12 cellular contexts compared by ENCODE assay signal in the genomic region with DNA sequence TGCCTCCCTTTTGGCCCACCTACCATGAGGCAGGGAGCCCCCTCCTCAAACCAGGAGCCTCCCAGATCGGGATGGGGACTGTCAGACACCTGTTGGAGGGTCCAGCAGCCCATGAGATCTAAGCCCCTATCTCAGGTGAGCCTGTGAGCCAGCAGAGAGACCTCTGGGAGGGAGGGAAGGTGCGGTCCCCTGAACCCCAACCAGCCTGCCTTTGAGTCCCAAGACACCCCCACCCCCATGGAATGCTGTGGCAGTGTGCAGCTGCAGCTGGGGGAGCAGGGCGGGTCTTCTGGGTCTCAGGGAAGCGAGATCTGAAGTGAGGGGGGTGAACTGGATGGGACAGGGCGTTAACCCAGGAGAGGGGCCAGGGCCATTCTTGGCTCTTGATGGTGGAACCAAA. TPM values are rescaled to one million over a fixed set of nuclear protein-coding genes. Genes with fewer than 3 reads are reported as not detected.
DNase-seq lines count a peak whose midpoint lies in the region; ATAC-seq and TF ChIP-seq lines count a peak whose summit lies in the region.
"Had no signal": no experiment of that assay in that cellular context is flagged by ENCODE, and none has a peak within 500 bp of the region (broad histone marks: within the 10 kb centered on the region; RNA-seq: fewer than 3 reads in every experiment).

No MANE protein-coding gene starts in this region.

- DNase-seq in activated T-cell treated with anti-CD3 and anti-CD28 coated beads, Interleukin-2, amount 50 U/mL, for 4 hours: no peak
- DNase-seq in activated T-cell treated with anti-CD3 and anti-CD28 coated beads for 4 hours (no peak), mucosa of descending colon (peak; percentile 17 to 49 (median 49)), tibial artery (peak in 1 of 2 donors; percentile 66), GM20000 (ENCODE audit: low spot score) (no peak), SJCRH30 (no peak), medulla oblongata (ENCODE audit: extremely low spot score) (no peak)
- DNase-seq in activated T-helper 2 cell treated with anti-CD3 and anti-CD28 coated beads, Interferon-gamma antibody, Interleukin-2, Interleukin-4, amounts not matched to agents 10 μg/mL and 5 μg/mL and 100 μg/mL, durations not matched to agents 14 hours and 24 hours and 36 hours (ENCODE audit: low spot score): no peak
- DNase-seq: DMS79; effector memory CD4-positive, alpha-beta T cell; upper lobe of right lung had no signal

- intact Hi-C loops in activated T-helper 2 cell treated with anti-CD3 and anti-CD28 coated beads, Interferon-gamma antibody, Interleukin-2, Interleukin-4, amounts not matched to agents 10 μg/mL and 5 μg/mL and 100 μg/mL, durations not matched to agents 14 hours and 24 hours and 36 hours (cut with micrococcal nuclease): loop anchor here (5.0 kb wide), 2 partner anchors 195 to 460 kb away; no protein-coding TSS in a partner anchor
- intact Hi-C loops in mucosa of descending colon (cut with DNase I, micrococcal nuclease): loop anchor here in 1 of 2 donors (10.0 kb wide), 1 partner anchor 192 kb away; the partner anchor contains the start of gene KCNQ1OT1
- intact Hi-C loops in tibial artery (cut with DNase I; ENCODE audit: low total_unique reads): loop anchor here (5.0 to 10.0 kb wide), 4 partner anchors 60 to 538 kb away; partner anchors contain the start of gene KCNQ1OT1

- no peaks in the 10 kb centered on the region for H3K9me3 Mint-ChIP-seq in activated T-cell treated with anti-CD3 and anti-CD28 coated beads, Interleukin-2, amount 50 U/mL, for 4 hours
- H3K9me3 Mint-ChIP-seq in activated T-helper 2 cell treated with anti-CD3 and anti-CD28 coated beads, Interferon-gamma antibody, Interleukin-2, Interleukin-4, amounts not matched to agents 10 μg/mL and 5 μg/mL and 100 μg/mL, durations not matched to agents 14 hours and 24 hours and 36 hours: no peaks in the 10 kb centered on the region

- H3K36me3 ChIP-seq in mucosa of descending colon (ENCODE audit: low read depth) (no peaks in the 10 kb centered on the region), tibial artery (no peaks in the 10 kb centered on the region), SJCRH30 (no peaks in the 10 kb centered on the region)
- H3K36me3 ChIP-seq: upper lobe of right lung had no signal

- TF ChIP-seq CTCF in mucosa of descending colon (IDR thresholded peaks at IDR 0.05): no peak
- no peak for TF ChIP-seq CTCF in tibial artery (IDR thresholded peaks at IDR 0.05)
- TF ChIP-seq CTCF in GM20000 (IDR thresholded peaks at IDR 0.05; ENCODE audit: extremely low read depth, missing control alignments): no peak

- peaks cover 0 to 14% of the 10 kb centered on the region in 2 donors for H3K27me3 ChIP-seq in tibial artery
- no peaks in the 10 kb centered on the region for H3K27me3 ChIP-seq in SJCRH30
- H3K27me3 ChIP-seq: upper lobe of right lung had no signal

- peak overlapping the region; percentile 51 for H3K4me3 Mint-ChIP-seq in activated T-cell treated with anti-CD3 and anti-CD28 coated beads, Interleukin-2, amount 50 U/mL, for 4 hours
- H3K4me3 Mint-ChIP-seq in activated T-helper 2 cell treated with anti-CD3 and anti-CD28 coated beads, Interferon-gamma antibody, Interleukin-2, Interleukin-4, amounts not matched to agents 10 μg/mL and 5 μg/mL and 100 μg/mL, durations not matched to agents 14 hours and 24 hours and 36 hours (ENCODE audit: low read depth): peak overlapping the region; percentile 48

- no peaks in the 10 kb centered on the region for H3K9me3 ChIP-seq in mucosa of descending colon
- no peaks in the 10 kb centered on the region for H3K9me3 ChIP-seq in tibial artery
- no peaks in the 10 kb centered on the region for H3K9me3 ChIP-seq in SJCRH30 (replicated peaks)
- H3K9me3 ChIP-seq: upper lobe of right lung had no signal

- peaks cover 18% of the 10 kb centered on the region for H3K4me1 Mint-ChIP-seq in activated T-cell treated with anti-CD3 and anti-CD28 coated beads, Interleukin-2, amount 50 U/mL, for 4 hours (ENCODE audit: low read depth)
- H3K4me1 Mint-ChIP-seq in activated T-helper 2 cell treated with anti-CD3 and anti-CD28 coated beads, Interferon-gamma antibody, Interleukin-2, Interleukin-4, amounts not matched to agents 10 μg/mL and 5 μg/mL and 100 μg/mL, durations not matched to agents 14 hours and 24 hours and 36 hours (ENCODE audit: low read depth): peaks cover 7% of the 10 kb centered on the region

- H3K27ac ChIP-seq in tibial artery (peak overlapping the region; percentile 82 to 84), SJCRH30 (no peak overlapping the region)
- H3K27ac ChIP-seq: upper lobe of right lung had no signal

- no peak overlapping the region for H3K27ac Mint-ChIP-seq in activated T-helper 2 cell treated with anti-CD3 and anti-CD28 coated beads, Interferon-gamma antibody, Interleukin-2, Interleukin-4, amounts not matched to agents 10 μg/mL and 5 μg/mL and 100 μg/mL, durations not matched to agents 14 hours and 24 hours and 36 hours

- H3K4me1 ChIP-seq in mucosa of descending colon (ENCODE audit: low read depth) (peaks cover 11% of the 10 kb centered on the region), tibial artery (peaks cover 0 to 45% (median 17%) of the 10 kb centered on the region in 4 donors), SJCRH30 (peaks cover 11% of the 10 kb centered on the region; the same call in 1 of the 2 replicates)

- H3K4me3 ChIP-seq in mucosa of descending colon: no peak overlapping the region
- H3K4me3 ChIP-seq in tibial artery: peak overlapping the region in 1 of 2 donors; percentile 87
- no peak overlapping the region for H3K4me3 ChIP-seq in SJCRH30

- ATAC-seq in activated T-cell treated with anti-CD3 and anti-CD28 coated beads, Interleukin-2, amount 50 U/mL, for 4 hours: no peak
- ATAC-seq in mucosa of descending colon: no peak

- H3K36me3 Mint-ChIP-seq in activated T-cell treated with anti-CD3 and anti-CD28 coated beads, Interleukin-2, amount 50 U/mL, for 4 hours (ENCODE audit: insufficient read depth): no peaks in the 10 kb centered on the region
- H3K36me3 Mint-ChIP-seq in activated T-helper 2 cell treated with anti-CD3 and anti-CD28 coated beads, Interferon-gamma antibody, Interleukin-2, Interleukin-4, amounts not matched to agents 10 μg/mL and 5 μg/mL and 100 μg/mL, durations not matched to agents 14 hours and 24 hours and 36 hours (ENCODE audit: low read depth): no peaks in the 10 kb centered on the region

- peaks cover 8% of the 10 kb centered on the region for H3K27me3 Mint-ChIP-seq in activated T-cell treated with anti-CD3 and anti-CD28 coated beads, Interleukin-2, amount 50 U/mL, for 4 hours (ENCODE audit: low read depth)
- H3K27me3 Mint-ChIP-seq in activated T-helper 2 cell treated with anti-CD3 and anti-CD28 coated beads, Interferon-gamma antibody, Interleukin-2, Interleukin-4, amounts not matched to agents 10 μg/mL and 5 μg/mL and 100 μg/mL, durations not matched to agents 14 hours and 24 hours and 36 hours (ENCODE audit: low read depth): peaks cover 29% of the 10 kb centered on the region

RNA-seq across cellular contexts. Expression of gene CDKN1C, which starts 1.4 kb away (rescaled TPM):
- total RNA-seq in activated T-cell treated with anti-CD3 and anti-CD28 coated beads, Interleukin-2, amount 50 U/mL, for 4 hours: 1 to 10 TPM in 1 of 3 donors, under 1 TPM in 2; 0.71 to 1.0 (median 0.76) TPM
- 1.7 TPM in 2 replicates for total RNA-seq in activated T-helper 2 cell treated with anti-CD3 and anti-CD28 coated beads, Interferon-gamma antibody, Interleukin-2, Interleukin-4, amounts not matched to agents 10 μg/mL and 5 μg/mL and 100 μg/mL, durations not matched to agents 14 hours and 24 hours and 36 hours
- 10 to 100 TPM in 2 of 3 donors, 1 to 10 TPM in 1; 3.0 to 40.3 (median 10.2) TPM for total RNA-seq in mucosa of descending colon
- total RNA-seq in SJCRH30 (2014; rRNA removed; shearing (Covaris generic)): not detected in 2 replicates

RNA-seq across cellular contexts. Expression of gene PHLDA2, which starts 42.3 kb away (rescaled TPM):
- 10 to 100 TPM in 1 of 3 donors, 1 to 10 TPM in 2; 6.9 to 11.0 (median 8.6) TPM for total RNA-seq in activated T-cell treated with anti-CD3 and anti-CD28 coated beads, Interleukin-2, amount 50 U/mL, for 4 hours
- total RNA-seq in activated T-helper 2 cell treated with anti-CD3 and anti-CD28 coated beads, Interferon-gamma antibody, Interleukin-2, Interleukin-4, amounts not matched to agents 10 μg/mL and 5 μg/mL and 100 μg/mL, durations not matched to agents 14 hours and 24 hours and 36 hours: 34.5 and 34.7 TPM in 2 replicates
- 10 to 100 TPM in 2 of 3 donors, 1 to 10 TPM in 1; 8.9 to 25.6 (median 23.9) TPM for total RNA-seq in mucosa of descending colon
- not detected in 2 replicates for total RNA-seq in SJCRH30 (2014; rRNA removed; shearing (Covaris generic))
- total RNA-seq: skeletal muscle tissue had no signal

Comparison
In these comparisons a context has a peak if more than half of its experiments do, and no peak if none do; other contexts are left out.
1. DNase-seq: peak in mucosa of descending colon (3 of 3); none in activated T-cell treated with anti-CD3 and anti-CD28 coated beads, Interleukin-2, amount 50 U/mL, for 4 hours (single experiment), activated T-cell treated with anti-CD3 and anti-CD28 coated beads for 4 hours (single experiment), activated T-helper 2 cell treated with anti-CD3 and anti-CD28 coated beads, Interferon-gamma antibody, Interleukin-2, Interleukin-4, amounts not matched to agents 10 μg/mL and 5 μg/mL and 100 μg/mL, durations not matched to agents 14 hours and 24 hours and 36 hours (single experiment), GM20000 (single experiment), SJCRH30 (0 of 2) and medulla oblongata (single experiment).